13 cellular contexts compared by ENCODE assay signal in genomic region chr11:13169709-13170108, GRCh38.
DNase-seq lines count a peak whose midpoint lies in the region; TF ChIP-seq lines count a peak whose summit lies in the region.
"Had no signal": no experiment of that assay in that cellular context is flagged by ENCODE, and none has a peak within 500 bp of the region (broad histone marks: within the 10 kb centered on the region; RNA-seq: fewer than 3 reads in every experiment).

No MANE protein-coding gene starts in this region.

- H4K20me1 ChIP-seq in H9 (ENCODE audit: control insufficient read depth, insufficient read depth, insufficient read length) = no peaks in the 10 kb centered on the region

- H3K4ac ChIP-seq in H9 (ENCODE audit: low read depth, low read length) = no peak overlapping the region

- H3K27me3 ChIP-seq in H9 (ENCODE audit: insufficient read depth, low read length) (no peaks in the 10 kb centered on the region; the same call in 1 of the 2 replicates), ascending aorta (no peaks in the 10 kb centered on the region)

- H3K4me1 ChIP-seq in H9 (ENCODE audit: insufficient read depth, low read length) = no peaks in the 10 kb centered on the region
- H3K4me1 ChIP-seq in ascending aorta = no peaks in the 10 kb centered on the region

- H3K36me3 ChIP-seq in ascending aorta = no peaks in the 10 kb centered on the region
- H3K36me3 ChIP-seq: thoracic aorta had no signal

- no peak overlapping the region for H2BK15ac ChIP-seq in H9 (ENCODE audit: low read depth, low read length)

- no peak overlapping the region for H2BK120ac ChIP-seq in H9 (ENCODE audit: low read depth, low read length, poor library complexity, severe bottlenecking)

- WGBS in H9 (ENCODE audit: extremely low coverage, insufficient read length, low lambda C conversion rate) = no CpG with 5 or more reads among the region's 2 CpGs

- H3K4me3 ChIP-seq in ascending aorta = no peak overlapping the region
- H3K4me3 ChIP-seq: thoracic aorta had no signal

- no peak overlapping the region for H4K8ac ChIP-seq in H9 (replicated peaks; ENCODE audit: insufficient read length, low read depth, low read length)

- H2AFZ ChIP-seq in H9 (ENCODE audit: low read length) = no peak overlapping the region

- no peak overlapping the region for H3K18ac ChIP-seq in H9 (ENCODE audit: insufficient read length, low read depth, low read length)

- H3K9ac ChIP-seq in H9 (ENCODE audit: extremely low read depth, insufficient read length, low read length) = no peak overlapping the region

- in situ Hi-C loops in GM13977 (cut with MboI; ENCODE audit: low pct_unique_long_range_greater_than_20kb, low sequenced_read_pairs, unreplicated experiment) = no loop called here

- H3K27ac Mint-ChIP-seq in H9 = no peak overlapping the region
- H3K27ac Mint-ChIP-seq: activated naive CD4-positive, alpha-beta T cell treated with anti-CD3 and anti-CD28 coated beads, Interleukin-2, amount 50 U/mL, for 24 hours had no signal

- H2BK20ac ChIP-seq in H9 (ENCODE audit: low read depth, low read length, poor library complexity, severe bottlenecking) = no peak overlapping the region

- no peaks in the 10 kb centered on the region for H3K79me2 ChIP-seq in H9 (ENCODE audit: insufficient read depth, low read length)

- no peak overlapping the region for H4K5ac ChIP-seq in H9 (ENCODE audit: insufficient read length, low read depth, low read length)

- no peak overlapping the region for H3K4me2 ChIP-seq in H9 (ENCODE audit: insufficient read depth, insufficient read length, low read length)

- DNase-seq in DMS53 treated with DMSO at 0.1 percent for 48 hours (lab: John Stamatoyannopoulos, UW; ENCODE audit: unreplicated experiment) (peak; percentile 21), M059J (ENCODE audit: low read depth) (peak; percentile 98), brain pericyte (ENCODE audit: low read depth, low spot score) (peak; percentile 27), myocyte (ENCODE audit: low read depth) (peak; percentile 88), GM13977 (ENCODE audit: low spot score) (no peak), H9 (no peak), ascending aorta (ENCODE audit: low spot score in 2 of 2) (no peak)
- DNase-seq in activated CD4-positive, CD25-positive, alpha-beta regulatory T cell treated with anti-CD3 and anti-CD28 coated beads, Interleukin-2, amount 50 U/mL, for 72 hours = no peak
- DNase-seq: kidney, NCI-H2107, SIG-M5 had no signal

- H2AK5ac ChIP-seq in H9 (ENCODE audit: insufficient read length, low read length) = no peak overlapping the region

- no peak for TF ChIP-seq CTCF in GM13977 (IDR thresholded peaks at IDR 0.05; ENCODE audit: extremely low read depth, insufficient read depth, missing control alignments)
- TF ChIP-seq CTCF in H9 (conservative IDR thresholded peaks at IDR 0.05) = no peak
- TF ChIP-seq CTCF in ascending aorta (IDR thresholded peaks at IDR 0.05) = no peak

- H3T11ph ChIP-seq in H9 (ENCODE audit: low read length) = no peak overlapping the region

- H3K56ac ChIP-seq in H9 (ENCODE audit: insufficient read length, low read depth, low read length) = no peak overlapping the region

- no peaks in the 10 kb centered on the region for H3K23me2 ChIP-seq in H9 (ENCODE audit: insufficient read length, low read depth, low read length, poor library complexity, severe bottlenecking)

- no peak overlapping the region for H3K23ac ChIP-seq in H9 (ENCODE audit: insufficient read length, low read depth, low read length)

- H4K91ac ChIP-seq in H9 (ENCODE audit: insufficient read length, low read depth, low read length) = no peak overlapping the region

- H3K14ac ChIP-seq in H9 (ENCODE audit: insufficient read depth, low read length) = no peak overlapping the region

- no peak overlapping the region for H2BK12ac ChIP-seq in H9 (ENCODE audit: insufficient read length, low read depth, low read length)

- no peak overlapping the region for H3K4me3 Mint-ChIP-seq in H9
- H3K4me3 Mint-ChIP-seq: activated naive CD4-positive, alpha-beta T cell treated with anti-CD3 and anti-CD28 coated beads, Interleukin-2, amount 50 U/mL, for 24 hours had no signal

- H3K27me3 Mint-ChIP-seq in H9 (ENCODE audit: low read depth) = no peaks in the 10 kb centered on the region
- H3K27me3 Mint-ChIP-seq: activated naive CD4-positive, alpha-beta T cell treated with anti-CD3 and anti-CD28 coated beads, Interleukin-2, amount 50 U/mL, for 24 hours had no signal

- H3K27ac ChIP-seq in H9 (ENCODE audit: insufficient read length, low read depth, low read length) = no peak overlapping the region
- H3K27ac ChIP-seq in ascending aorta = no peak overlapping the region
- H3K27ac ChIP-seq: thoracic aorta had no signal

- intact Hi-C loops in ascending aorta (cut with DNase I) = no loop called here

- no peaks in the 10 kb centered on the region for H3K36me3 Mint-ChIP-seq in H9 (ENCODE audit: insufficient read depth in 1 of 3, low read depth in 3 of 3)
- H3K36me3 Mint-ChIP-seq: activated naive CD4-positive, alpha-beta T cell treated with anti-CD3 and anti-CD28 coated beads, Interleukin-2, amount 50 U/mL, for 24 hours had no signal

- H3K9me3 ChIP-seq in H9 (ENCODE audit: control insufficient read depth, low read depth, low read length) (no peaks in the 10 kb centered on the region), ascending aorta (no peaks in the 10 kb centered on the region)
- H3K9me3 ChIP-seq: thoracic aorta had no signal

- no peaks in the 10 kb centered on the region for H3K9me3 Mint-ChIP-seq in H9
- H3K9me3 Mint-ChIP-seq: activated naive CD4-positive, alpha-beta T cell treated with anti-CD3 and anti-CD28 coated beads, Interleukin-2, amount 50 U/mL, for 24 hours had no signal

- H3K4me1 Mint-ChIP-seq in H9 = peaks cover 0 to 4% of the 10 kb centered on the region in 2 experiments; a peak in 1 of 4 replicates
- H3K4me1 Mint-ChIP-seq: activated naive CD4-positive, alpha-beta T cell treated with anti-CD3 and anti-CD28 coated beads, Interleukin-2, amount 50 U/mL, for 24 hours had no signal

- H2BK5ac ChIP-seq in H9 (ENCODE audit: insufficient read length, low read length) = no peak overlapping the region

- no peaks in the 10 kb centered on the region for H3K79me1 ChIP-seq in H9 (ENCODE audit: insufficient read depth, low read depth, low read length, poor library complexity, severe bottlenecking)

Comparison
In these comparisons a context has a peak if more than half of its experiments do, and no peak if none do; other contexts are left out.
1. DNase-seq: peak in DMS53 treated with DMSO at 0.1 percent for 48 hours (single experiment), M059J (single experiment), brain pericyte (single experiment) and myocyte (single experiment); none in GM13977 (single experiment), activated CD4-positive, CD25-positive, alpha-beta regulatory T cell treated with anti-CD3 and anti-CD28 coated beads, Interleukin-2, amount 50 U/mL, for 72 hours (single experiment), H9 (single experiment) and ascending aorta (0 of 2).